1 cellular context compared by ENCODE assay signal in genomic region chr20:21161926-21162325, GRCh38.
TF ChIP-seq lines count a peak whose summit lies in the region.

No MANE protein-coding gene starts in this region.

TF ChIP-seq in K562, 482 proteins besides CTCF, POLR2A, EP300 and RAD21 (continued from another document):
- TF ChIP-seq POU5F1 (IDR thresholded peaks at IDR 0.05; ENCODE audit: borderline replicate concordance, low read depth, low read length, partially characterized antibody) (no peak), RB1 (IDR thresholded peaks at IDR 0.05; ENCODE audit: low read depth) (no peak), MAX (CRISPR knock-in tag; IDR thresholded peaks at IDR 0.05) (no peak), MTA1 (IDR thresholded peaks at IDR 0.05; ENCODE audit: borderline replicate concordance) (no peak)
- TF ChIP-seq, protein P1, sequence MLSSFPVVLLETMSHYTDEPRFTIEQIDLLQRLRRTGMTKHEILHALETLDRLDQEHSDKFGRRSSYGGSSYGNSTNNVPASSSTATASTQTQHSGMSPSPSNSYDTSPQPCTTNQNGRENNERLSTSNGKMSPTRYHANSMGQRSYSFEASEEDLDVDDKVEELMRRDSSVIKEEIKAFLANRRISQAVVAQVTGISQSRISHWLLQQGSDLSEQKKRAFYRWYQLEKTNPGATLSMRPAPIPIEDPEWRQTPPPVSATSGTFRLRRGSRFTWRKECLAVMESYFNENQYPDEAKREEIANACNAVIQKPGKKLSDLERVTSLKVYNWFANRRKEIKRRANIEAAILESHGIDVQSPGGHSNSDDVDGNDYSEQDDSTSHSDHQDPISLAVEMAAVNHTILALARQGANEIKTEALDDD (IDR thresholded peaks at IDR 0.05), result no peak
TF ChIP-seq in K562: peak in this region for 0.
